Comparison of ENCODE assay signal across 21 cellular contexts in the genomic region with DNA sequence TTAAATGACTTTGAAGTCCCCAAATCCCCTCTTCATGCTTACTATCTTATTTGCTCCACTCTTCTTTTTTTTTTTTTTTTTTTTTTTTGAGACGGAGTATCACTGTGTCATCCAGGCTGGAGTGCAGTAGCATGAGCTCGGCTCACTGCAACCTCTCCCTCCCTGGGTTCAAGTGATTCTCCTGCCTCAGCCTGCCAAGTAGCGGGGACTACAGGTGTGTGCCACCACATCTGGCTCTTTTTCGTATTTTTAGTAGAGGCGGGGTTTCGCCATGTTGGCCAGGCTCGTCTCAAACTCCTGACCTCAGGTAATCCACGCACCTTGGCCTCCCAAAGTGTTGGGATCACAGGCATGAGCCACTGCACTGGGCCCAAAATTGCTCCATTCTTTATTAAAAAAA. TPM values are rescaled to one million over a fixed set of nuclear protein-coding genes. Genes with fewer than 3 reads are reported as not detected.
"Had no signal": no experiment of that assay in that cellular context is flagged by ENCODE, and none has a peak within 500 bp of the region (broad histone marks: within the 10 kb centered on the region; RNA-seq: fewer than 3 reads in every experiment).

No MANE protein-coding gene starts in this region.

- H3K9me3 Mint-ChIP-seq: activated CD4-positive, alpha-beta memory T cell treated with anti-CD3 and anti-CD28 coated beads for 36 hours; activated naive CD4-positive, alpha-beta T cell treated with anti-CD3 and anti-CD28 coated beads for 36 hours; activated naive CD8-positive, alpha-beta T cell treated with anti-CD3 and anti-CD28 coated beads, Interleukin-2, amount 50 U/mL, for 24 hours; activated T-helper 17 cell treated with anti-CD3 and anti-CD28 coated beads, Interleukin-2, amount 50 U/mL, for 72 hours; neural progenitor cell had no signal

- H3K9me3 ChIP-seq: colonic mucosa, gastrocnemius medialis, heart left ventricle, prostate gland, right atrium auricular region, stomach had no signal

- ATAC-seq: gastrocnemius medialis, heart left ventricle, left ventricle myocardium superior had no signal

- H3K9ac ChIP-seq: neural progenitor cell had no signal

- H3K4me1 ChIP-seq: colonic mucosa, gastrocnemius medialis, neural progenitor cell, prostate gland, right atrium auricular region, stomach had no signal

- H3K36me3 ChIP-seq: colonic mucosa, gastrocnemius medialis, neural progenitor cell, prostate gland, right atrium auricular region, stomach had no signal

- H3K27ac Mint-ChIP-seq: brain, neural progenitor cell had no signal

- H3K27me3 ChIP-seq: colonic mucosa, gastrocnemius medialis, heart left ventricle, neural progenitor cell, right atrium auricular region, stomach had no signal

- H3K27me3 Mint-ChIP-seq: activated CD4-positive, alpha-beta memory T cell treated with anti-CD3 and anti-CD28 coated beads for 36 hours; activated naive CD8-positive, alpha-beta T cell treated with anti-CD3 and anti-CD28 coated beads, Interleukin-2, amount 50 U/mL, for 24 hours; activated T-helper 17 cell treated with anti-CD3 and anti-CD28 coated beads, Interleukin-2, amount 50 U/mL, for 72 hours; brain had no signal

- H3K4me3 ChIP-seq: colonic mucosa, gastrocnemius medialis, heart left ventricle, neural progenitor cell, prostate gland, right atrium auricular region, stomach had no signal

- H3K4me3 Mint-ChIP-seq: activated CD4-positive, alpha-beta memory T cell treated with anti-CD3 and anti-CD28 coated beads for 36 hours; brain; neural progenitor cell had no signal

- H3K27ac ChIP-seq: colonic mucosa, neural progenitor cell, prostate gland, right atrium auricular region had no signal

- H3K4me2 ChIP-seq: neural progenitor cell had no signal

- DNase-seq: activated CD4-positive, alpha-beta memory T cell treated with anti-CD3 and anti-CD28 coated beads for 36 hours; activated CD4-positive, alpha-beta T cell treated with anti-CD3 and anti-CD28 coated beads for 4 hours; activated naive CD4-positive, alpha-beta T cell treated with anti-CD3 and anti-CD28 coated beads for 36 hours; activated naive CD8-positive, alpha-beta T cell treated with anti-CD3 and anti-CD28 coated beads, Interleukin-2, amount 50 U/mL, for 24 hours; activated T-cell treated with anti-CD3 and anti-CD28 coated beads for 4 hours; anterior cingulate cortex; central memory CD4-positive, alpha-beta T cell; colonic mucosa; effector CD4-positive, alpha-beta T cell; gastrocnemius medialis; heart left ventricle; left ventricle myocardium superior; stimulated activated CD4-positive, alpha-beta T cell treated with anti-CD3 and anti-CD28 coated beads, Interleukin-2, amount 100 ng/mL, for 24 hours; stomach; trophoblast cell had no signal

- H2AFZ ChIP-seq: neural progenitor cell had no signal

- H3K4me1 Mint-ChIP-seq: neural progenitor cell had no signal

RNA-seq across cellular contexts. Expression of a gene that starts 51.0 kb away (rescaled TPM):
- total RNA-seq: osteocyte had no signal
